Comparison of ENCODE assay signal across 32 cellular contexts in genomic region chr19:48663667-48664066, GRCh38. TPM values are rescaled to one million over a fixed set of nuclear protein-coding genes. Genes with fewer than 3 reads are reported as not detected.
"Had no signal": no experiment of that assay in that cellular context is flagged by ENCODE, and none has a peak within 500 bp of the region (broad histone marks: within the 10 kb centered on the region; RNA-seq: fewer than 3 reads in every experiment).

No MANE protein-coding gene starts in this region.

- H3K4me3 ChIP-seq: ascending aorta, breast epithelium, cardiac muscle cell, colonic mucosa, gastrocnemius medialis, heart left ventricle had no signal

- H3K4me1 Mint-ChIP-seq: WTC11 had no signal

- H3K27me3 ChIP-seq: ascending aorta, breast epithelium, cardiac muscle cell, colonic mucosa, foreskin keratinocyte, gastrocnemius medialis, heart left ventricle had no signal

- H3K36me3 ChIP-seq: ascending aorta, breast epithelium, cardiac muscle cell, colonic mucosa, gastrocnemius medialis, heart left ventricle had no signal

- H3K4me3 Mint-ChIP-seq: activated CD4-positive, alpha-beta memory T cell treated with anti-CD3 and anti-CD28 coated beads for 36 hours; activated naive CD4-positive, alpha-beta T cell treated with anti-CD3 and anti-CD28 coated beads, Interleukin-2, amount 10 ng/mL, durations not matched to agents 7 days and 5 days; activated naive CD8-positive, alpha-beta T cell treated with anti-CD3 and anti-CD28 coated beads, Interleukin-2, amount 10 ng/mL, durations not matched to agents 7 days and 5 days; activated T-cell treated with anti-CD3 and anti-CD28 coated beads, Interleukin-2, amount 50 U/mL, for 24 hours; activated T-cell treated with anti-CD3 and anti-CD28 coated beads, Interleukin-2, amount 50 U/mL, for 72 hours; brain; WTC11 had no signal

- ATAC-seq: activated naive CD4-positive, alpha-beta T cell treated with anti-CD3 and anti-CD28 coated beads, Interleukin-2, amount 50 U/mL, for 72 hours; activated T-cell treated with anti-CD3 and anti-CD28 coated beads, Interleukin-2, amount 50 U/mL, for 72 hours; esophagus mucosa; foreskin keratinocyte; gastrocnemius medialis; heart left ventricle; WTC11 had no signal

- H3K36me3 Mint-ChIP-seq: activated CD4-positive, alpha-beta memory T cell treated with anti-CD3 and anti-CD28 coated beads for 36 hours; activated naive CD4-positive, alpha-beta T cell treated with anti-CD3 and anti-CD28 coated beads, Interleukin-2, amount 10 ng/mL, durations not matched to agents 7 days and 5 days; activated naive CD4-positive, alpha-beta T cell treated with anti-CD3 and anti-CD28 coated beads, Interleukin-2, amount 50 U/mL, for 72 hours; activated naive CD8-positive, alpha-beta T cell treated with anti-CD3 and anti-CD28 coated beads, Interleukin-2, amount 10 ng/mL, durations not matched to agents 7 days and 5 days; brain had no signal

- H3K27me3 Mint-ChIP-seq: activated CD4-positive, alpha-beta memory T cell treated with anti-CD3 and anti-CD28 coated beads for 36 hours; activated naive CD8-positive, alpha-beta T cell treated with anti-CD3 and anti-CD28 coated beads, Interleukin-2, amount 10 ng/mL, durations not matched to agents 7 days and 5 days; activated T-cell treated with anti-CD3 and anti-CD28 coated beads, Interleukin-2, amount 50 U/mL, for 24 hours had no signal

- H3K4me1 ChIP-seq: ascending aorta, breast epithelium, colonic mucosa, foreskin keratinocyte, gastrocnemius medialis had no signal

- H3K9me3 Mint-ChIP-seq: activated CD4-positive, alpha-beta memory T cell treated with anti-CD3 and anti-CD28 coated beads for 36 hours; activated naive CD4-positive, alpha-beta T cell treated with anti-CD3 and anti-CD28 coated beads, Interleukin-2, amount 10 ng/mL, durations not matched to agents 7 days and 5 days; activated T-cell treated with anti-CD3 and anti-CD28 coated beads, Interleukin-2, amount 50 U/mL, for 24 hours; activated T-cell treated with anti-CD3 and anti-CD28 coated beads, Interleukin-2, amount 50 U/mL, for 72 hours had no signal

- H3K27ac ChIP-seq: ascending aorta, breast epithelium, cardiac muscle cell, colonic mucosa, foreskin keratinocyte, gastrocnemius medialis, heart left ventricle, VCaP had no signal

- H3K27ac Mint-ChIP-seq: activated CD4-positive, alpha-beta memory T cell treated with anti-CD3 and anti-CD28 coated beads for 36 hours; activated naive CD4-positive, alpha-beta T cell treated with anti-CD3 and anti-CD28 coated beads, Interleukin-2, amount 10 ng/mL, durations not matched to agents 7 days and 5 days; activated naive CD4-positive, alpha-beta T cell treated with anti-CD3 and anti-CD28 coated beads, Interleukin-2, amount 50 U/mL, for 72 hours; activated T-cell treated with anti-CD3 and anti-CD28 coated beads, Interleukin-2, amount 50 U/mL, for 24 hours; activated T-cell treated with anti-CD3 and anti-CD28 coated beads, Interleukin-2, amount 50 U/mL, for 72 hours; WTC11 had no signal

- DNase-seq: activated CD4-positive, alpha-beta memory T cell treated with anti-CD3 and anti-CD28 coated beads for 36 hours; activated CD4-positive, alpha-beta T cell treated with anti-CD3 and anti-CD28 coated beads for 1 hour; activated CD4-positive, alpha-beta T cell treated with anti-CD3 and anti-CD28 coated beads for 4 hours; activated CD8-positive, alpha-beta memory T cell treated with anti-CD3 and anti-CD28 coated beads, Interleukin-2, amount 50 U/mL, for 48 hours; activated gamma-delta T cell; activated naive CD4-positive, alpha-beta T cell; activated naive CD4-positive, alpha-beta T cell treated with anti-CD3 and anti-CD28 coated beads, Interleukin-2, amount 10 ng/mL, durations not matched to agents 7 days and 5 days; activated naive CD8-positive, alpha-beta T cell treated with anti-CD3 and anti-CD28 coated beads, Interleukin-2, amount 10 ng/mL, durations not matched to agents 7 days and 5 days; activated T-cell treated with anti-CD3 and anti-CD28 coated beads for 4 hours; activated T-cell treated with anti-CD3 and anti-CD28 coated beads, Interleukin-2, amount 50 U/mL, for 24 hours; activated T-cell treated with anti-CD3 and anti-CD28 coated beads, Interleukin-2, amount 50 U/mL, for 72 hours; central memory CD4-positive, alpha-beta T cell; cerebellar nuclear complex; colonic mucosa; effector CD8-positive, alpha-beta T cell; foreskin keratinocyte; gastrocnemius medialis; glutamatergic neuron; heart left ventricle; T-helper 2 cell had no signal

- H3K9me3 ChIP-seq: ascending aorta, breast epithelium, colonic mucosa, gastrocnemius medialis, heart left ventricle had no signal

RNA-seq across cellular contexts. Expression of gene NTN5, which starts 9.2 kb away (rescaled TPM):
- total RNA-seq: ascending aorta, dermis microvascular lymphatic vessel endothelial cell, endothelial cell of umbilical vein, epithelial cell of proximal tubule, esophagus mucosa, foreskin keratinocyte, gastrocnemius medialis had no signal
- polyA plus RNA-seq: cardiac muscle cell, foreskin keratinocyte had no signal

RNA-seq across cellular contexts. Expression of gene CA11, which starts 17.7 kb away (rescaled TPM):
- total RNA-seq: ascending aorta had no signal

RNA-seq across cellular contexts. Expression of gene FUT2, which starts 32.1 kb away (rescaled TPM):
- total RNA-seq: activated CD4-positive, alpha-beta memory T cell treated with anti-CD3 and anti-CD28 coated beads for 36 hours; activated naive CD4-positive, alpha-beta T cell treated with anti-CD3 and anti-CD28 coated beads, Interleukin-2, amount 50 U/mL, for 72 hours; activated naive CD8-positive, alpha-beta T cell treated with anti-CD3 and anti-CD28 coated beads, Interleukin-2, amount 10 ng/mL, durations not matched to agents 7 days and 5 days; activated T-cell treated with anti-CD3 and anti-CD28 coated beads, Interleukin-2, amount 50 U/mL, for 72 hours; ascending aorta; cardiac muscle cell; dermis microvascular lymphatic vessel endothelial cell; endothelial cell of umbilical vein; T-helper 1 cell treated with Interleukin-12 subunit alpha and Interleukin-12 subunit beta and Interleukin-4 antibody, amounts not matched to agents 30 ng/mL and 1 ng/mL, for 36 hours had no signal
- polyA plus RNA-seq: endothelial cell of umbilical vein had no signal
